ENCODE assay signal across 26 cellular contexts in genomic region chrX:67612231-67612630, GRCh38.
DNase-seq lines count a peak whose midpoint lies in the region; ATAC-seq and TF ChIP-seq lines count a peak whose summit lies in the region.
"Had no signal": no experiment of that assay in that cellular context is flagged by ENCODE, and none has a peak within 500 bp of the region (broad histone marks: within the 10 kb centered on the region; RNA-seq: fewer than 3 reads in every experiment).

No MANE protein-coding gene starts in this region.

- H2AFZ ChIP-seq in GM23248, result no peak overlapping the region
- no peak overlapping the region for H2AFZ ChIP-seq in osteoblast (ENCODE audit: low read length)
- H2AFZ ChIP-seq: parathyroid adenoma had no signal

- H4K20me1 ChIP-seq in GM23248 (ENCODE audit: insufficient read depth), result no peaks in the 10 kb centered on the region
- no peaks in the 10 kb centered on the region for H4K20me1 ChIP-seq in osteoblast (ENCODE audit: insufficient read depth, low read length)

- H3K27me3 ChIP-seq in GM23248 (replicated peaks; ENCODE audit: insufficient read depth) (no peaks in the 10 kb centered on the region), SJSA1 (replicated peaks) (no peaks in the 10 kb centered on the region), osteoblast (ENCODE audit: insufficient read depth, low read length) (no peaks in the 10 kb centered on the region)
- no peaks in the 10 kb centered on the region for H3K27me3 ChIP-seq in effector memory CD4-positive, alpha-beta T cell (replicated peaks; ENCODE audit: control insufficient read depth, insufficient read depth, low read length, poor library complexity, severe bottlenecking)
- H3K27me3 ChIP-seq: cardiac muscle cell, esophagus squamous epithelium, upper lobe of right lung had no signal

- H3K9me2 ChIP-seq in GM23248 (ENCODE audit: insufficient read depth), result no peaks in the 10 kb centered on the region
- H3K9me2 ChIP-seq: SK-N-SH had no signal

- H3K4me3 ChIP-seq in GM23248, result no peak overlapping the region
- no peak overlapping the region for H3K4me3 ChIP-seq in SJSA1
- no peak overlapping the region for H3K4me3 ChIP-seq in fibroblast of mammary gland (ENCODE audit: control insufficient read depth, low read depth, low read length)
- H3K4me3 ChIP-seq in effector memory CD4-positive, alpha-beta T cell (ENCODE audit: insufficient read depth, low read depth, low read length, poor library complexity, severe bottlenecking), result no peak overlapping the region
- no peak overlapping the region for H3K4me3 ChIP-seq in osteoblast (ENCODE audit: insufficient read depth, low read length)
- H3K4me3 ChIP-seq in coronary artery, result no peak overlapping the region
- H3K4me3 ChIP-seq: cardiac muscle cell, esophagus squamous epithelium, upper lobe of right lung had no signal

- TF ChIP-seq CTCF in fibroblast of mammary gland (conservative IDR thresholded peaks at IDR 0.05; ENCODE audit: control insufficient read depth, insufficient read depth, low read depth, low read length) (no peak), osteoblast (IDR thresholded peaks at IDR 0.05; ENCODE audit: extremely low read depth, low read depth, low read length) (no peak), coronary artery (IDR thresholded peaks at IDR 0.05) (no peak)

- H3K79me2 ChIP-seq in GM23248 (ENCODE audit: insufficient read depth) (no peaks in the 10 kb centered on the region), osteoblast (ENCODE audit: insufficient read depth, low read length) (no peaks in the 10 kb centered on the region)
- H3K79me2 ChIP-seq: parathyroid adenoma had no signal

- peaks cover 24% of the 10 kb centered on the region for H3F3A ChIP-seq in GM23248 (ENCODE audit: insufficient read depth)

- H3K4me2 ChIP-seq in GM23248 (ENCODE audit: unreplicated experiment), result no peak overlapping the region
- no peak overlapping the region for H3K4me2 ChIP-seq in osteoblast (ENCODE audit: insufficient read depth, low read length)
- H3K4me2 ChIP-seq: SK-N-SH had no signal

- DNase-seq in GM23248 (peak; percentile 27), SJSA1 (ENCODE audit: low read depth in 1 of 2, low spot score in 2 of 2) (peak; percentile 56 to 57), fibroblast of mammary gland (ENCODE audit: low read depth) (peak; percentile 58), pulmonary artery endothelial cell (ENCODE audit: low read depth, low spot score) (peak; percentile 59), osteoblast (ENCODE audit: insufficient read length, low spot score, missing footprints) (no peak), coronary artery (ENCODE audit: low spot score) (no peak)
- DNase-seq in effector memory CD4-positive, alpha-beta T cell, result no peak
- DNase-seq: activated CD4-positive, CD25-positive, alpha-beta regulatory T cell treated with anti-CD3 and anti-CD28 coated beads, Interleukin-2, amount 50 U/mL, for 72 hours; activated T-cell treated with anti-CD3 and anti-CD28 coated beads, Interleukin-2, amount 50 U/mL, for 4 hours; esophagus squamous epithelium; H9; head of caudate nucleus; mammary epithelial cell; MV-4-11; naive B cell; NCI-H187; NCI-H82; SK-N-SH; small intestine; stimulated activated CD4-positive, alpha-beta T cell treated with anti-CD3 and anti-CD28 coated beads, Interleukin-4, amount 100 ng/mL, for 1 hour; upper lobe of right lung had no signal

- no peak overlapping the region for H3K9ac ChIP-seq in GM23248
- H3K9ac ChIP-seq: parathyroid adenoma, SK-N-SH had no signal

- peaks cover 2% of the 10 kb centered on the region for H3K9me3 ChIP-seq in GM23248 (ENCODE audit: low read depth)
- H3K9me3 ChIP-seq in SJSA1 (replicated peaks), result no peaks in the 10 kb centered on the region
- peaks cover 3% of the 10 kb centered on the region for H3K9me3 ChIP-seq in effector memory CD4-positive, alpha-beta T cell (ENCODE audit: control insufficient read depth, low read length)
- H3K9me3 ChIP-seq in osteoblast (ENCODE audit: low read depth, low read length), result no peaks in the 10 kb centered on the region
- H3K9me3 ChIP-seq: Caco-2, esophagus squamous epithelium, upper lobe of right lung had no signal

- WGBS in GM23248 (ENCODE audit: low coverage in 1 of 2, low lambda C conversion rate in 2 of 2, missing lambda C conversion rate in 2 of 2), 2 experiments, result 41 to 47% methylated on average over 3 of the region's 3 CpGs

- ATAC-seq in GM18519 (IDR thresholded peaks at IDR 0.05; ENCODE audit: low FRiP score, unreplicated experiment), result no peak
- ATAC-seq: activated naive CD4-positive, alpha-beta T cell treated with anti-CD3 and anti-CD28 coated beads, Interleukin-2, amount 50 U/mL, for 72 hours; activated T-cell treated with anti-CD3 and anti-CD28 coated beads, Interleukin-2, amount 50 U/mL, for 4 hours; upper lobe of right lung had no signal

- no peaks in the 10 kb centered on the region for H3K36me3 ChIP-seq in GM23248 (ENCODE audit: low read depth)
- H3K36me3 ChIP-seq in SJSA1, result no peaks in the 10 kb centered on the region
- no peaks in the 10 kb centered on the region for H3K36me3 ChIP-seq in effector memory CD4-positive, alpha-beta T cell (ENCODE audit: control insufficient read depth, insufficient read depth, low read length)
- H3K36me3 ChIP-seq in osteoblast (ENCODE audit: insufficient read depth, low read length), result no peaks in the 10 kb centered on the region
- H3K36me3 ChIP-seq: cardiac muscle cell, esophagus squamous epithelium, upper lobe of right lung had no signal

- H3K4me1 ChIP-seq in GM23248 (ENCODE audit: insufficient read depth) (peaks cover 41% of the 10 kb centered on the region), SJSA1 (replicated peaks) (peaks cover 49% of the 10 kb centered on the region), osteoblast (ENCODE audit: insufficient read depth, low read length) (peaks cover 12% of the 10 kb centered on the region)
- H3K4me1 ChIP-seq in effector memory CD4-positive, alpha-beta T cell (ENCODE audit: control insufficient read depth, insufficient read depth, low read length, poor library complexity, severe bottlenecking), result no peaks in the 10 kb centered on the region
- H3K4me1 ChIP-seq: Caco-2, esophagus squamous epithelium, parathyroid adenoma, upper lobe of right lung had no signal

- H3K27ac ChIP-seq in GM23248, result peak overlapping the region; percentile 12; the same call in 1 of the 2 replicates
- peak overlapping the region; percentile 97 for H3K27ac ChIP-seq in SJSA1
- no peak overlapping the region for H3K27ac ChIP-seq in effector memory CD4-positive, alpha-beta T cell (ENCODE audit: insufficient read depth, low read length, poor library complexity, severe bottlenecking)
- no peak overlapping the region for H3K27ac ChIP-seq in osteoblast (ENCODE audit: low read depth, low read length)
- no peak overlapping the region for H3K27ac ChIP-seq in coronary artery
- H3K27ac ChIP-seq: cardiac muscle cell, esophagus squamous epithelium, parathyroid adenoma, upper lobe of right lung had no signal

- in situ Hi-C loops in GM23248 (cut with MboI), result no loop called here

Comparison
In these comparisons a context has a peak if more than half of its experiments do, and no peak if none do; other contexts are left out.
1. DNase-seq: peak in GM23248 (single experiment), SJSA1 (2 of 2), fibroblast of mammary gland (single experiment) and pulmonary artery endothelial cell (single experiment); none in effector memory CD4-positive, alpha-beta T cell (0 of 3), osteoblast (single experiment) and coronary artery (single experiment).
2. H3K27ac ChIP-seq: peak in GM23248 (single experiment) and SJSA1 (single experiment); none in effector memory CD4-positive, alpha-beta T cell (single experiment), osteoblast (single experiment) and coronary artery (0 of 2).